ENCODE assay signal across 1 cellular context in genomic region chr6:63346217-63346834, GRCh38.
A peak's percentile ranks its signal among the peaks of the same experiment; 100 is the strongest.
TF ChIP-seq lines count a peak whose summit lies in the region.

No MANE protein-coding gene starts in this region.

TF ChIP-seq in HepG2, 621 proteins besides CTCF, POLR2A, EP300 and RAD21 (continued from another document):
- no peak for TF ChIP-seq ELK4 (CRISPR knock-in tag; IDR thresholded peaks at IDR 0.05; ENCODE audit: borderline replicate concordance)
- no peak for TF ChIP-seq HOXD1 (CRISPR knock-in tag; IDR thresholded peaks at IDR 0.05)
- no peak for TF ChIP-seq NR2F2 (IDR thresholded peaks at IDR 0.05; ENCODE audit: borderline replicate concordance, low read depth)
- no peak for TF ChIP-seq HOXA5 (CRISPR knock-in tag; IDR thresholded peaks at IDR 0.05)
- TF ChIP-seq, protein P1, sequence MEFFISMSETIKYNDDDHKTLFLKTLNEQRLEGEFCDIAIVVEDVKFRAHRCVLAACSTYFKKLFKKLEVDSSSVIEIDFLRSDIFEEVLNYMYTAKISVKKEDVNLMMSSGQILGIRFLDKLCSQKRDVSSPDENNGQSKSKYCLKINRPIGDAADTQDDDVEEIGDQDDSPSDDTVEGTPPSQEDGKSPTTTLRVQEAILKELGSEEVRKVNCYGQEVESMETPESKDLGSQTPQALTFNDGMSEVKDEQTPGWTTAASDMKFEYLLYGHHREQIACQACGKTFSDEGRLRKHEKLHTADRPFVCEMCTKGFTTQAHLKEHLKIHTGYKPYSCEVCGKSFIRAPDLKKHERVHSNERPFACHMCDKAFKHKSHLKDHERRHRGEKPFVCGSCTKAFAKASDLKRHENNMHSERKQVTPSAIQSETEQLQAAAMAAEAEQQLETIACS (CRISPR knock-in tag; IDR thresholded peaks at IDR 0.05): no peak
- no peak for TF ChIP-seq ATM (IDR thresholded peaks at IDR 0.05; ENCODE audit: borderline replicate concordance)
- no peak for TF ChIP-seq DRAP1 (CRISPR knock-in tag; IDR thresholded peaks at IDR 0.05)
- TF ChIP-seq HNF4A (CRISPR knock-in tag; IDR thresholded peaks at IDR 0.05): no peak
- peak; percentile 23; the same call in 1 of the 2 replicates for TF ChIP-seq ZNF644 (CRISPR knock-in tag; IDR thresholded peaks at IDR 0.05; ENCODE audit: low read depth)
- TF ChIP-seq, protein P2, sequence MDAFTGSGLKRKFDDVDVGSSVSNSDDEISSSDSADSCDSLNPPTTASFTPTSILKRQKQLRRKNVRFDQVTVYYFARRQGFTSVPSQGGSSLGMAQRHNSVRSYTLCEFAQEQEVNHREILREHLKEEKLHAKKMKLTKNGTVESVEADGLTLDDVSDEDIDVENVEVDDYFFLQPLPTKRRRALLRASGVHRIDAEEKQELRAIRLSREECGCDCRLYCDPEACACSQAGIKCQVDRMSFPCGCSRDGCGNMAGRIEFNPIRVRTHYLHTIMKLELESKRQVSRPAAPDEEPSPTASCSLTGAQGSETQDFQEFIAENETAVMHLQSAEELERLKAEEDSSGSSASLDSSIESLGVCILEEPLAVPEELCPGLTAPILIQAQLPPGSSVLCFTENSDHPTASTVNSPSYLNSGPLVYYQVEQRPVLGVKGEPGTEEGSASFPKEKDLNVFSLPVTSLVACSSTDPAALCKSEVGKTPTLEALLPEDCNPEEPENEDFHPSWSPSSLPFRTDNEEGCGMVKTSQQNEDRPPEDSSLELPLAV (CRISPR knock-in tag; conservative IDR thresholded peaks at IDR 0.05; ENCODE audit: low read depth): no peak
- peak; percentile 33; the same call in 1 of the 2 replicates for TF ChIP-seq HNF1A (IDR thresholded peaks at IDR 0.05; ENCODE audit: low read depth)
- TF ChIP-seq HNF1A (CRISPR knock-in tag; IDR thresholded peaks at IDR 0.05; ENCODE audit: borderline replicate concordance): peak; percentile 43; the same call in 1 of the 2 replicates
- TF ChIP-seq HIVEP1 (CRISPR knock-in tag; IDR thresholded peaks at IDR 0.05): no peak
- no peak for TF ChIP-seq ATF6 (CRISPR knock-in tag; conservative IDR thresholded peaks at IDR 0.05)
- TF ChIP-seq, protein P3, sequence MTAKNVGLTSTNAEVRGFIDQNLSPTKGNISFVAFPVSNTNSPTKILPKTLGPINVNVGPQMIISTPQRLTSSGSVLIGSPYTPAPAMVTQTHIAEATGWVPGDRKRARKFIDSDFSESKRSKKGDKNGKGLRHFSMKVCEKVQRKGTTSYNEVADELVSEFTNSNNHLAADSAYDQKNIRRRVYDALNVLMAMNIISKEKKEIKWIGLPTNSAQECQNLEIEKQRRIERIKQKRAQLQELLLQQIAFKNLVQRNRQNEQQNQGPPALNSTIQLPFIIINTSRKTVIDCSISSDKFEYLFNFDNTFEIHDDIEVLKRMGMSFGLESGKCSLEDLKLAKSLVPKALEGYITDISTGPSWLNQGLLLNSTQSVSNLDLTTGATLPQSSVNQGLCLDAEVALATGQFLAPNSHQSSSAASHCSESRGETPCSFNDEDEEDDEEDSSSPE (CRISPR knock-in tag; IDR thresholded peaks at IDR 0.05): no peak
- no peak for TF ChIP-seq ZNF326 (CRISPR knock-in tag; IDR thresholded peaks at IDR 0.05; ENCODE audit: borderline replicate concordance)
- TF ChIP-seq SOX13 (IDR thresholded peaks at IDR 0.05): no peak
- peak in 1 of 2 experiments; percentile 51; a peak in 1 of 4 replicates for TF ChIP-seq SOX13 (CRISPR knock-in tag; conservative IDR thresholded peaks at IDR 0.05 in 1 of 2, IDR thresholded peaks at IDR 0.05 in 1 of 2)
- TF ChIP-seq POLR2G (IDR thresholded peaks at IDR 0.05; ENCODE audit: low read depth, low read length): no peak
- TF ChIP-seq GLMP (CRISPR knock-in tag; IDR thresholded peaks at IDR 0.05; ENCODE audit: borderline replicate concordance): no peak
- TF ChIP-seq TFDP1 (CRISPR knock-in tag; IDR thresholded peaks at IDR 0.05; ENCODE audit: borderline replicate concordance): no peak
TF ChIP-seq in HepG2: peak in this region for 4.
